ENCODE assay signal across 15 cellular contexts in genomic region chr13:41499452-41499851, GRCh38.
"Had no signal": no experiment of that assay in that cellular context is flagged by ENCODE, and none has a peak within 500 bp of the region (broad histone marks: within the 10 kb centered on the region; RNA-seq: fewer than 3 reads in every experiment).

No MANE protein-coding gene starts in this region.

- H3K4me3 ChIP-seq: dorsolateral prefrontal cortex, lung, right atrium auricular region, smooth muscle cell, suprapubic skin had no signal

- H3K4me2 ChIP-seq: smooth muscle cell had no signal

- H3K4me3 Mint-ChIP-seq: natural killer cell, type B pancreatic cell had no signal

- H3K9me3 ChIP-seq: right atrium auricular region, suprapubic skin had no signal

- H3K27me3 Mint-ChIP-seq: T-cell had no signal

- H3K36me3 Mint-ChIP-seq: natural killer cell, type B pancreatic cell had no signal

- ATAC-seq: activated naive CD4-positive, alpha-beta T cell treated with anti-CD3 and anti-CD28 coated beads, Interleukin-2, amount 50 U/mL, for 72 hours; foreskin keratinocyte; left colon; natural killer cell; T-cell had no signal

- H3K27ac ChIP-seq: dorsolateral prefrontal cortex, foreskin keratinocyte, right atrium auricular region, suprapubic skin had no signal

- H3K27me3 ChIP-seq: dorsolateral prefrontal cortex, foreskin keratinocyte, right atrium auricular region, suprapubic skin had no signal

- H3K36me3 ChIP-seq: right atrium auricular region, suprapubic skin had no signal

- H3K27ac Mint-ChIP-seq: natural killer cell, type B pancreatic cell had no signal

- DNase-seq: activated CD4-positive, alpha-beta T cell treated with anti-CD3 and anti-CD28 coated beads for 4 hours; dorsolateral prefrontal cortex; foreskin keratinocyte; left colon; natural killer cell; nucleus accumbens; stimulated activated naive CD4-positive, alpha-beta T cell; T-cell; T1000 had no signal
